In genomic region chr1:31760422-31760900, GRCh38 we compare ENCODE assay signal across 8 cellular contexts. TPM values are rescaled to one million over a fixed set of nuclear protein-coding genes. Genes with fewer than 3 reads are reported as not detected.
DNase-seq lines count a peak whose midpoint lies in the region; ATAC-seq, FAIRE-seq and TF ChIP-seq lines count a peak whose summit lies in the region.

No MANE protein-coding gene starts in this region.

- peak overlapping the region; percentile 43 for H3K4me3 Mint-ChIP-seq in activated CD4-positive, alpha-beta T cell treated with anti-CD3 and anti-CD28 coated beads for 36 hours
- H3K4me3 Mint-ChIP-seq in activated CD4-positive, alpha-beta memory T cell treated with anti-CD3 and anti-CD28 coated beads for 36 hours, result peak overlapping the region; percentile 48

- H3K4me1 Mint-ChIP-seq in activated CD4-positive, alpha-beta T cell treated with anti-CD3 and anti-CD28 coated beads for 36 hours, result peaks cover 26% of the 10 kb centered on the region
- H3K4me1 Mint-ChIP-seq in activated CD4-positive, alpha-beta memory T cell treated with anti-CD3 and anti-CD28 coated beads for 36 hours (ENCODE audit: low read depth), result peaks cover 20% of the 10 kb centered on the region

- no peaks in the 10 kb centered on the region for H3K9me3 Mint-ChIP-seq in activated CD4-positive, alpha-beta T cell treated with anti-CD3 and anti-CD28 coated beads for 36 hours (ENCODE audit: low read depth)
- no peaks in the 10 kb centered on the region for H3K9me3 Mint-ChIP-seq in activated CD4-positive, alpha-beta memory T cell treated with anti-CD3 and anti-CD28 coated beads for 36 hours

- peaks cover 15% of the 10 kb centered on the region for H3K27me3 Mint-ChIP-seq in activated CD4-positive, alpha-beta T cell treated with anti-CD3 and anti-CD28 coated beads for 36 hours
- peaks cover 9% of the 10 kb centered on the region for H3K27me3 Mint-ChIP-seq in activated CD4-positive, alpha-beta memory T cell treated with anti-CD3 and anti-CD28 coated beads for 36 hours

- H3K36me3 ChIP-seq in right atrium auricular region, result no peaks in the 10 kb centered on the region
- H3K36me3 ChIP-seq in smooth muscle cell (ENCODE audit: low read depth), result no peaks in the 10 kb centered on the region
- H3K36me3 ChIP-seq in small intestine (ENCODE audit: control insufficient read depth in 2 of 2, insufficient read depth in 2 of 2, low read length in 2 of 2), result no peaks in the 10 kb centered on the region

- peak overlapping the region; percentile 100 for H3K4me2 ChIP-seq in smooth muscle cell

- peak; percentile 45 for DNase-seq in activated CD4-positive, alpha-beta T cell treated with anti-CD3 and anti-CD28 coated beads for 36 hours
- DNase-seq in activated CD4-positive, alpha-beta T cell treated with anti-CD3 and anti-CD28 coated beads for 1 hour, result no peak
- peak; percentile 24 for DNase-seq in activated CD4-positive, alpha-beta memory T cell treated with anti-CD3 and anti-CD28 coated beads for 36 hours
- DNase-seq in right atrium auricular region (ENCODE audit: low spot score), result no peak
- DNase-seq in smooth muscle cell (lab: John Stamatoyannopoulos, UW; ENCODE audit: unreplicated experiment), result no peak
- no peak for DNase-seq in small intestine
- DNase-seq in G401 (ENCODE audit: low spot score), result no peak

- H3K36me3 Mint-ChIP-seq in activated CD4-positive, alpha-beta T cell treated with anti-CD3 and anti-CD28 coated beads for 36 hours (ENCODE audit: low read depth), result no peaks in the 10 kb centered on the region
- no peaks in the 10 kb centered on the region for H3K36me3 Mint-ChIP-seq in activated CD4-positive, alpha-beta memory T cell treated with anti-CD3 and anti-CD28 coated beads for 36 hours

- peak; percentile 3 for ATAC-seq in activated CD4-positive, alpha-beta T cell treated with anti-CD3 and anti-CD28 coated beads for 36 hours
- ATAC-seq in HG03159 (IDR thresholded peaks at IDR 0.05; ENCODE audit: unreplicated experiment), result no peak

- no peak overlapping the region for H3K27ac ChIP-seq in right atrium auricular region
- peak overlapping the region; percentile 67 for H3K27ac ChIP-seq in smooth muscle cell (ENCODE audit: low read depth)
- no peak overlapping the region for H3K27ac ChIP-seq in small intestine (ENCODE audit: low read depth in 1 of 2, low read length in 1 of 2)

- no peaks in the 10 kb centered on the region for H3K9me3 ChIP-seq in right atrium auricular region
- no peaks in the 10 kb centered on the region for H3K9me3 ChIP-seq in smooth muscle cell (replicated peaks; ENCODE audit: low read depth)
- no peaks in the 10 kb centered on the region for H3K9me3 ChIP-seq in small intestine (ENCODE audit: control insufficient read depth, low read depth)

- H3K4me3 ChIP-seq in right atrium auricular region (peak overlapping the region; percentile 56 to 62), smooth muscle cell (peak overlapping the region; percentile 98), small intestine (ENCODE audit: low read depth in 1 of 2, low read length in 2 of 2) (peak overlapping the region in 1 of 2 donors; percentile 42)

- no peaks in the 10 kb centered on the region for H3K79me2 ChIP-seq in smooth muscle cell (ENCODE audit: low read depth)

- no peak for FAIRE-seq in small intestine (lab: Jason Lieb, UNC)

- H3K27ac Mint-ChIP-seq in activated CD4-positive, alpha-beta T cell treated with anti-CD3 and anti-CD28 coated beads for 36 hours, result no peak overlapping the region
- no peak overlapping the region for H3K27ac Mint-ChIP-seq in activated CD4-positive, alpha-beta memory T cell treated with anti-CD3 and anti-CD28 coated beads for 36 hours

- in situ Hi-C loops in G401 (cut with HindIII; ENCODE audit: low sequenced_read_pairs), result no loop called here

- TF ChIP-seq CTCF in right atrium auricular region (IDR thresholded peaks at IDR 0.05) (no peak), smooth muscle cell (IDR thresholded peaks at IDR 0.05; ENCODE audit: borderline replicate concordance, insufficient read depth, poor library complexity, severe bottlenecking) (no peak)

- H4K20me1 ChIP-seq in smooth muscle cell (ENCODE audit: low read depth), result peaks cover 12% of the 10 kb centered on the region

- H3K4me1 ChIP-seq in right atrium auricular region (peaks cover 0 to 42% of the 10 kb centered on the region in 2 donors), smooth muscle cell (ENCODE audit: low read depth) (peaks cover 35% of the 10 kb centered on the region), small intestine (ENCODE audit: control insufficient read depth in 2 of 2, insufficient read depth in 1 of 2, low read depth in 1 of 2, low read length in 1 of 2) (no peaks in the 10 kb centered on the region)

- POLR2A ChIA-PET in activated CD4-positive, alpha-beta T cell treated with anti-CD3 and anti-CD28 coated beads for 36 hours (lab: Charles Lee), result interaction anchor here (0.6 to 1.6 kb wide), 4 partner anchors 9 to 416 kb away, joined by 3 to 8 read pairs (median 3); no protein-coding TSS in a partner anchor
- POLR2A ChIA-PET in activated CD4-positive, alpha-beta memory T cell treated with anti-CD3 and anti-CD28 coated beads for 36 hours (lab: Charles Lee), result interaction anchor here (1.5 kb wide), 1 partner anchor 28 kb away, joined by 6 read pairs; no protein-coding TSS in a partner anchor

- intact Hi-C loops in activated CD4-positive, alpha-beta T cell treated with anti-CD3 and anti-CD28 coated beads for 36 hours (cut with DNase I, micrococcal nuclease), result loop anchor here in 1 of 2 experiments (10.0 kb wide), 1 partner anchor 696 kb away; the partner anchor contains the start of gene PUM1
- intact Hi-C loops in activated CD4-positive, alpha-beta memory T cell treated with anti-CD3 and anti-CD28 coated beads for 36 hours (cut with micrococcal nuclease), result no loop called here

- H2AFZ ChIP-seq in smooth muscle cell (ENCODE audit: low read depth), result peak overlapping the region; percentile 99

- H3K27me3 ChIP-seq in right atrium auricular region, result no peaks in the 10 kb centered on the region
- no peaks in the 10 kb centered on the region for H3K27me3 ChIP-seq in smooth muscle cell (ENCODE audit: low read depth)
- H3K27me3 ChIP-seq in small intestine (ENCODE audit: control insufficient read depth in 2 of 2, insufficient read depth in 2 of 2, low read length in 2 of 2), result peaks cover 0 to 4% of the 10 kb centered on the region in 2 donors

- WGBS in smooth muscle cell (ENCODE audit: low lambda C conversion rate), result 1% methylated on average over 15 of the region's 36 CpGs
- WGBS in small intestine, 3 donors, result 1 to 5% (median 2%) methylated on average over 20 to 36 of the region's 36 CpGs

- CTCF ChIA-PET in activated CD4-positive, alpha-beta T cell treated with anti-CD3 and anti-CD28 coated beads for 36 hours (lab: Charles Lee), result interaction anchor here (0.5 to 3.8 kb wide), 14 partner anchors 9 to 419 kb away, joined by 3 to 30 read pairs (median 3); partner anchors contain the start of gene TXLNA
- CTCF ChIA-PET in activated CD4-positive, alpha-beta memory T cell treated with anti-CD3 and anti-CD28 coated beads for 36 hours (lab: Charles Lee), result interaction anchor here (0.8 to 5.5 kb wide), 6 partner anchors 15 to 203 kb away, joined by 3 to 51 read pairs (median 4); no protein-coding TSS in a partner anchor

- H3F3A ChIP-seq in smooth muscle cell (ENCODE audit: low read depth), result peaks cover 3% of the 10 kb centered on the region

- H3K9ac ChIP-seq in smooth muscle cell (ENCODE audit: low read depth), result peak overlapping the region; percentile 94

RNA-seq across cellular contexts. Expression of gene ADGRB2, which starts 3.7 kb away (rescaled TPM):
- 1 to 10 TPM; 1.2 TPM for total RNA-seq in activated CD4-positive, alpha-beta T cell treated with anti-CD3 and anti-CD28 coated beads for 36 hours
- 1 to 10 TPM; 1.6 to 1.7 TPM for total RNA-seq in activated CD4-positive, alpha-beta memory T cell treated with anti-CD3 and anti-CD28 coated beads for 36 hours
- total RNA-seq in right atrium auricular region, result 10 to 100 TPM; 14.4 to 19.1 TPM
- 8.8 and 10.6 TPM in 2 replicates for total RNA-seq in smooth muscle cell
- polyA plus RNA-seq in smooth muscle cell, result 7.5 and 9.4 TPM in 2 replicates
- 10 to 100 TPM in 1 of 3 donors, 1 to 10 TPM in 2; 4.8 to 18.3 (median 4.9) TPM for polyA plus RNA-seq in small intestine
- 45.4 and 49.5 TPM in 2 replicates for total RNA-seq in G401 (2014; rRNA removed; shearing (Covaris generic))

RNA-seq across cellular contexts. Expression of gene SPOCD1, which starts 55.4 kb away (rescaled TPM):
- under 1 TPM; 0.79 to 0.91 TPM for total RNA-seq in activated CD4-positive, alpha-beta T cell treated with anti-CD3 and anti-CD28 coated beads for 36 hours
- total RNA-seq in activated CD4-positive, alpha-beta memory T cell treated with anti-CD3 and anti-CD28 coated beads for 36 hours, result under 1 TPM; 0.73 to 0.78 TPM
- total RNA-seq in right atrium auricular region (under 1 TPM in 1 of 2 donors, not detected in 1; 0.43 TPM), smooth muscle cell (39.5 and 43.8 TPM in 2 replicates)
- polyA plus RNA-seq in smooth muscle cell (45.3 and 46.1 TPM in 2 replicates), small intestine (1 to 10 TPM in 1 of 3 donors, under 1 TPM in 1, not detected in 1; 0.81 to 1.1 TPM)
- total RNA-seq in G401 (2014; rRNA removed; shearing (Covaris generic)), result 11.8 and 25.3 TPM in 2 replicates

RNA-seq across cellular contexts. Expression of gene COL16A1, which starts 56.6 kb away (rescaled TPM):
- total RNA-seq in activated CD4-positive, alpha-beta T cell treated with anti-CD3 and anti-CD28 coated beads for 36 hours, result under 1 TPM in 1 of 2 experiments, not detected in 1; 0.09 TPM
- under 1 TPM; 0.12 to 0.45 TPM for total RNA-seq in activated CD4-positive, alpha-beta memory T cell treated with anti-CD3 and anti-CD28 coated beads for 36 hours
- total RNA-seq in right atrium auricular region, result 10 to 100 TPM; 31.2 to 34.4 TPM
- total RNA-seq in smooth muscle cell, result 67.3 and 105 TPM in 2 replicates
- 126 and 152 TPM in 2 replicates for polyA plus RNA-seq in smooth muscle cell
- polyA plus RNA-seq in small intestine, result 10 to 100 TPM; 12.3 to 18.1 (median 15.3) TPM
- 50.5 and 56.2 TPM in 2 replicates for total RNA-seq in G401 (2014; rRNA removed; shearing (Covaris generic))

Comparison
In these comparisons a context has a peak if more than half of its experiments do, and no peak if none do; other contexts are left out.
1. DNase-seq: peak in activated CD4-positive, alpha-beta T cell treated with anti-CD3 and anti-CD28 coated beads for 36 hours (single experiment) and activated CD4-positive, alpha-beta memory T cell treated with anti-CD3 and anti-CD28 coated beads for 36 hours (single experiment); none in activated CD4-positive, alpha-beta T cell treated with anti-CD3 and anti-CD28 coated beads for 1 hour (single experiment), right atrium auricular region (single experiment), smooth muscle cell (single experiment), small intestine (single experiment) and G401 (single experiment).
2. RNA of gene COL16A1, which starts 56.6 kb away (total RNA-seq): 67.3 to 105 TPM in smooth muscle cell, 50.5 to 56.2 TPM in G401 and 31.2 to 34.4 TPM in right atrium auricular region; 0.12 to 0.45 TPM in activated CD4-positive, alpha-beta memory T cell treated with anti-CD3 and anti-CD28 coated beads for 36 hours and 0.09 TPM in activated CD4-positive, alpha-beta T cell treated with anti-CD3 and anti-CD28 coated beads for 36 hours; every median in the first group is over 10 times any median in the second.